Comparison of ENCODE assay signal across 9 cellular contexts in genomic region chr4:52665592-52665991, GRCh38. TPM values are rescaled to one million over a fixed set of nuclear protein-coding genes. Genes with fewer than 3 reads are reported as not detected.
DNase-seq lines count a peak whose midpoint lies in the region; ATAC-seq and TF ChIP-seq lines count a peak whose summit lies in the region.
"Had no signal": no experiment of that assay in that cellular context is flagged by ENCODE, and none has a peak within 500 bp of the region (broad histone marks: within the 10 kb centered on the region; RNA-seq: fewer than 3 reads in every experiment).

No MANE protein-coding gene starts in this region.

- no peak overlapping the region for H3K4me3 ChIP-seq in CD4-positive, alpha-beta memory T cell (ENCODE audit: low read length in 2 of 2)
- no peak overlapping the region for H3K4me3 ChIP-seq in upper lobe of right lung
- H3K4me3 ChIP-seq in tibial artery = no peak overlapping the region
- no peak overlapping the region for H3K4me3 ChIP-seq in transverse colon

- H3K27me3 ChIP-seq in CD4-positive, alpha-beta memory T cell (ENCODE audit: insufficient read depth, low read length) = no peaks in the 10 kb centered on the region
- no peaks in the 10 kb centered on the region for H3K27me3 ChIP-seq in upper lobe of right lung
- H3K27me3 ChIP-seq in tibial artery = no peaks in the 10 kb centered on the region
- H3K27me3 ChIP-seq in transverse colon = no peaks in the 10 kb centered on the region

- 32 to 44% methylated on average over 2 of the region's 2 CpGs for WGBS in transverse colon (ENCODE audit: low coverage in 1 of 2), 2 donors

- POLR2A ChIA-PET in CD4-positive, alpha-beta memory T cell (lab: Charles Lee; ENCODE audit: partially characterized antibody) = no interaction called here

- H3K4me1 Mint-ChIP-seq in CD4-positive, alpha-beta memory T cell = peaks cover 4 to 10% (median 7%) of the 10 kb centered on the region in 4 donors
- peaks cover 7% of the 10 kb centered on the region for H3K4me1 Mint-ChIP-seq in chondrocyte (ENCODE audit: low read depth)

- no peak overlapping the region for H3K4me3 Mint-ChIP-seq in CD4-positive, alpha-beta memory T cell
- no peak overlapping the region for H3K4me3 Mint-ChIP-seq in chondrocyte (ENCODE audit: unreplicated experiment)
- H3K4me3 Mint-ChIP-seq: activated naive CD8-positive, alpha-beta T cell had no signal

- DNase-seq in CD4-positive, alpha-beta memory T cell = peak in 4 of 5 donors; percentile 14 to 31 (median 28)
- DNase-seq in HT1080 (ENCODE audit: low read depth) (peak; percentile 20), chondrocyte (ENCODE audit: low spot score) (no peak), upper lobe of right lung (no peak), tibial artery (no peak), anterior cingulate cortex (lab: John Stamatoyannopoulos, UW) (no peak), transverse colon (no peak)

- in situ Hi-C loops in transverse colon (cut with MboI; ENCODE audit: low pct_ligation_motif_present in 1 of 4, low pct_unique_long_range_greater_than_20kb in 1 of 4, low sequenced_read_pairs in 3 of 4) = loop anchor here in 1 of 4 donors (25.0 kb wide), 1 partner anchor 103 kb away; no protein-coding TSS in a partner anchor

- TF ChIP-seq EP300 in transverse colon (IDR thresholded peaks at IDR 0.05; ENCODE audit: low read depth) = no peak

- no peak for TF ChIP-seq POLR2A in transverse colon (IDR thresholded peaks at IDR 0.05)

- peaks cover 0 to 4% (median 0%) of the 10 kb centered on the region in 8 donors for H3K9me3 Mint-ChIP-seq in CD4-positive, alpha-beta memory T cell
- H3K9me3 Mint-ChIP-seq in chondrocyte (ENCODE audit: low read depth) = peaks cover 2% of the 10 kb centered on the region

- CTCF ChIA-PET in CD4-positive, alpha-beta memory T cell (lab: Charles Lee; ENCODE audit: partially characterized antibody) = interaction anchor here (1.2 to 4.2 kb wide), 7 partner anchors 10 to 319 kb away, joined by 3 to 44 read pairs (median 9); no protein-coding TSS in a partner anchor

- ATAC-seq in GM19463 (IDR thresholded peaks at IDR 0.05; ENCODE audit: unreplicated experiment) = peak; percentile 83
- ATAC-seq in upper lobe of right lung = no peak

- H3K9me3 ChIP-seq in CD4-positive, alpha-beta memory T cell (ENCODE audit: control insufficient read depth in 1 of 2, low read length in 2 of 2) = no peaks in the 10 kb centered on the region
- H3K9me3 ChIP-seq in upper lobe of right lung (no peaks in the 10 kb centered on the region), tibial artery (no peaks in the 10 kb centered on the region), transverse colon (no peaks in the 10 kb centered on the region)

- intact Hi-C loops in CD4-positive, alpha-beta memory T cell (cut with micrococcal nuclease) = loop anchor here (5.0 to 10.0 kb wide), 2 partner anchors 118 to 771 kb away; no protein-coding TSS in a partner anchor
- intact Hi-C loops in upper lobe of right lung (cut with DNase I) = no loop called here
- intact Hi-C loops in tibial artery (cut with DNase I; ENCODE audit: low total_unique reads) = no loop called here
- intact Hi-C loops in transverse colon (cut with DNase I; ENCODE audit: low total_unique reads) = no loop called here

- H3K4me1 ChIP-seq in CD4-positive, alpha-beta memory T cell (ENCODE audit: insufficient read depth, low read length) = peaks cover 2% of the 10 kb centered on the region
- no peaks in the 10 kb centered on the region for H3K4me1 ChIP-seq in upper lobe of right lung
- H3K4me1 ChIP-seq in tibial artery = peaks cover 0 to 1% (median 0%) of the 10 kb centered on the region in 4 donors
- H3K4me1 ChIP-seq in transverse colon = peaks cover 0 to 8% (median under 1%) of the 10 kb centered on the region in 4 donors

- H3K36me3 Mint-ChIP-seq in CD4-positive, alpha-beta memory T cell = peaks cover 3 to 9% of the 10 kb centered on the region in 2 donors
- peaks cover 11% of the 10 kb centered on the region for H3K36me3 Mint-ChIP-seq in chondrocyte (ENCODE audit: low read depth)

- TF ChIP-seq CTCF in chondrocyte (IDR thresholded peaks at IDR 0.05) (peak; percentile 74), upper lobe of right lung (IDR thresholded peaks at IDR 0.05) (peak; percentile 26), tibial artery (IDR thresholded peaks at IDR 0.05) (peak in 1 of 2 experiments; percentile 7), transverse colon (IDR thresholded peaks at IDR 0.05) (peak in 1 of 5 experiments; percentile 25)

- H3K27ac ChIP-seq in CD4-positive, alpha-beta memory T cell (ENCODE audit: low read depth, low read length) = no peak overlapping the region
- no peak overlapping the region for H3K27ac ChIP-seq in upper lobe of right lung
- H3K27ac ChIP-seq in tibial artery = no peak overlapping the region
- H3K27ac ChIP-seq in transverse colon = no peak overlapping the region

- no peaks in the 10 kb centered on the region for H3K36me3 ChIP-seq in CD4-positive, alpha-beta memory T cell (ENCODE audit: insufficient read depth, low read length)
- H3K36me3 ChIP-seq in upper lobe of right lung (no peaks in the 10 kb centered on the region), tibial artery (peaks cover 0 to 7% (median 0%) of the 10 kb centered on the region in 3 donors), transverse colon (no peaks in the 10 kb centered on the region)

- H3K27me3 Mint-ChIP-seq in CD4-positive, alpha-beta memory T cell = peaks cover 6 to 10% of the 10 kb centered on the region in 2 donors
- peaks cover 1% of the 10 kb centered on the region for H3K27me3 Mint-ChIP-seq in chondrocyte (ENCODE audit: low read depth)

- peak overlapping the region in 1 of 7 donors; percentile 19 for H3K27ac Mint-ChIP-seq in CD4-positive, alpha-beta memory T cell
- H3K27ac Mint-ChIP-seq in chondrocyte (ENCODE audit: unreplicated experiment) = no peak overlapping the region
- H3K27ac Mint-ChIP-seq: activated naive CD8-positive, alpha-beta T cell had no signal

RNA-seq across cellular contexts. Expression of gene USP46, which starts 6.5 kb away (rescaled TPM):
- total RNA-seq in CD4-positive, alpha-beta memory T cell = 10 to 100 TPM; 25.7 to 26.9 TPM
- polyA plus RNA-seq in CD4-positive, alpha-beta memory T cell = 10 to 100 TPM in 1 of 2 donors, 1 to 10 TPM in 1; 6.4 to 12.0 TPM
- total RNA-seq in HT1080 (2014; rRNA removed; shearing (Covaris generic)) = 9.6 and 10.7 TPM in 2 replicates
- 11.1 and 13.4 TPM in 2 replicates for polyA plus RNA-seq in HT1080 (2015; cell fraction: cytosol; rRNA removed)
- polyA plus RNA-seq in HT1080 (2015; cell fraction: nucleus; rRNA removed) = 10.0 and 11.4 TPM in 2 replicates
- total RNA-seq in chondrocyte (24.9 to 27.3 TPM (median 27.0 TPM) in 3 replicates), upper lobe of right lung (15.4 TPM), transverse colon (1 to 10 TPM; 6.0 to 7.6 (median 6.8) TPM)

Comparison
In these comparisons a context has a peak if more than half of its experiments do, and no peak if none do; other contexts are left out.
1. DNase-seq: peak in CD4-positive, alpha-beta memory T cell (4 of 5) and HT1080 (single experiment); none in chondrocyte (single experiment), upper lobe of right lung (single experiment), tibial artery (0 of 2), anterior cingulate cortex (0 of 58) and transverse colon (single experiment).